19 cellular contexts compared by ENCODE assay signal in the genomic region with DNA sequence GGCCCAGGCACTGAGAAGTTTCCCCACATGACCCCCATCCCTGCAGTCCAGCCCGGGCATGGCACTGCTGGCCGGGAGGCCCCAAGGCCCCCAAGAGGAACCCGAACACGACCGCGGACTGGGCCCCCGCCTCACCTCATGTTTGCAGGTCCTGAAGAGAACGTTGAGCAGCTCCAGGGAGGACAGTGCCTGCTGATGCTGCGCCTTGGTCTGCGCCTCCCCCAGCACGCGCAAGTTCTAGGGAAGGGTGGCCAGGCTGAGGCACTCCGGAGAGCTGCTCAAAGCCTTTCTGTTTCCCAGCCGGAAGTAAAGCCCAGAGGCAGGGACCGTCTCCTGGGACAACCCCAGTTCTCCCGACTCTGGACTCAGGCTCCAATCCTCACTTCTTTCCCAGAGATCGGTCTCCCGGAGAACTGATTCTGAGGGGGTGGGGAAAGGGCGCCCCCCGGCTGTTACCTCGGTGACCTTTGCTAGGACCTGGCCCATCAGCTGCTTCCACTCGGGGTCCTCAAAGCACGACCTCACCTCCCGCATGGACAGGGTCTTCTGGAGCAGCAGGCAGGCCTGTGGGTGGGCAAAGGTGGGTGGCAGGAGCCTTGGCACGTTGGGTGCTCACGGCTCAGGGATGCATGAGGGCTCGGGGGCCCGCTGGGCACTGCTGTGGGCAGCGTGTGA. TPM values are rescaled to one million over a fixed set of nuclear protein-coding genes. Genes with fewer than 3 reads are reported as not detected.
DNase-seq lines count a peak whose midpoint lies in the region; ATAC-seq and TF ChIP-seq lines count a peak whose summit lies in the region.
"Had no signal": no experiment of that assay in that cellular context is flagged by ENCODE, and none has a peak within 500 bp of the region (broad histone marks: within the 10 kb centered on the region; RNA-seq: fewer than 3 reads in every experiment).

No MANE protein-coding gene starts in this region.

- peaks cover 53% of the 10 kb centered on the region for H3K36me3 ChIP-seq in WERI-Rb-1
- peaks cover 43 to 49% (median 44%) of the 10 kb centered on the region in 3 donors for H3K36me3 ChIP-seq in skeletal muscle tissue (ENCODE audit: control insufficient read depth in 3 of 3, insufficient read depth in 3 of 3, low read length in 3 of 3)

- H3K27ac ChIP-seq in WERI-Rb-1: no peak overlapping the region
- peak overlapping the region; percentile 64 for H3K27ac ChIP-seq in skeletal muscle tissue (ENCODE audit: low read depth, low read length)
- H3K27ac ChIP-seq: epithelial cell of prostate had no signal

- DNase-seq in WERI-Rb-1: no peak
- peak; percentile 35 for DNase-seq in left ventricle myocardium superior
- no peak for DNase-seq in activated naive CD4-positive, alpha-beta T cell treated with Interleukin-2 at 50 U/mL for 16 hours
- no peak for DNase-seq in NOMO-1 treated with DMSO at 0.1 percent for 48 hours (lab: John Stamatoyannopoulos, UW; ENCODE audit: unreplicated experiment)
- DNase-seq in activated T-cell treated with anti-CD3 and anti-CD28 coated beads, Interleukin-2, amount 50 U/mL, for 4 hours: no peak
- DNase-seq: activated CD4-positive, alpha-beta T cell treated with anti-CD3 and anti-CD28 coated beads for 48 hours; DMS153; hippocampal formation; NCI-H2081 had no signal

- ATAC-seq in left ventricle myocardium superior (no peak), GM18519 (IDR thresholded peaks at IDR 0.05; ENCODE audit: low FRiP score, unreplicated experiment) (no peak)
- no peak for ATAC-seq in activated T-cell treated with anti-CD3 and anti-CD28 coated beads, Interleukin-2, amount 50 U/mL, for 4 hours

- H3K9me3 ChIP-seq in WERI-Rb-1 (ENCODE audit: severe bottlenecking) (no peaks in the 10 kb centered on the region), skeletal muscle tissue (ENCODE audit: control insufficient read depth in 3 of 3, low read length in 3 of 3) (no peaks in the 10 kb centered on the region)

- H3K4me1 ChIP-seq in skeletal muscle tissue (ENCODE audit: control insufficient read depth in 3 of 3, insufficient read depth in 3 of 3, low read length in 3 of 3): peaks cover 29 to 53% (median 36%) of the 10 kb centered on the region in 3 donors

- H3K9ac ChIP-seq in skeletal muscle tissue (ENCODE audit: low read depth in 1 of 3, low read length in 3 of 3): peak overlapping the region in 2 of 3 donors; percentile 33 to 50

- no peak overlapping the region for H3K4me3 ChIP-seq in WERI-Rb-1 (ENCODE audit: low read depth, low read length)
- peak overlapping the region in 1 of 3 donors; percentile 35 for H3K4me3 ChIP-seq in skeletal muscle tissue (ENCODE audit: low read length in 3 of 3)

- peaks cover 20% of the 10 kb centered on the region for H3K36me3 Mint-ChIP-seq in activated T-cell treated with anti-CD3 and anti-CD28 coated beads, Interleukin-2, amount 50 U/mL, for 4 hours (ENCODE audit: insufficient read depth)
- H3K36me3 Mint-ChIP-seq: activated naive CD8-positive, alpha-beta T cell had no signal

- H3K4me3 Mint-ChIP-seq in activated T-cell treated with anti-CD3 and anti-CD28 coated beads, Interleukin-2, amount 50 U/mL, for 4 hours: no peak overlapping the region
- H3K4me3 Mint-ChIP-seq: activated naive CD8-positive, alpha-beta T cell; nephron; stimulated activated naive CD8-positive, alpha-beta T cell treated with anti-CD3 and anti-CD28 coated beads, Interleukin-15, Interleukin-2, amounts not matched to agents 100 ng/mL and 50 ng/mL, for 24 hours had no signal

- intact Hi-C loops in left ventricle myocardium superior (cut with micrococcal nuclease): no loop called here

- no peaks in the 10 kb centered on the region for H3K27me3 ChIP-seq in WERI-Rb-1 (ENCODE audit: insufficient read depth, low read depth, severe bottlenecking)
- no peaks in the 10 kb centered on the region for H3K27me3 ChIP-seq in skeletal muscle tissue (ENCODE audit: control insufficient read depth in 3 of 3, insufficient read depth in 3 of 3, low read length in 3 of 3)

- no peaks in the 10 kb centered on the region for H3K4me1 Mint-ChIP-seq in activated T-cell treated with anti-CD3 and anti-CD28 coated beads, Interleukin-2, amount 50 U/mL, for 4 hours (ENCODE audit: low read depth)
- H3K4me1 Mint-ChIP-seq: nephron had no signal

- no peaks in the 10 kb centered on the region for H3K27me3 Mint-ChIP-seq in activated T-cell treated with anti-CD3 and anti-CD28 coated beads, Interleukin-2, amount 50 U/mL, for 4 hours (ENCODE audit: low read depth)
- H3K27me3 Mint-ChIP-seq: activated naive CD8-positive, alpha-beta T cell; stimulated activated naive CD8-positive, alpha-beta T cell treated with anti-CD3 and anti-CD28 coated beads, Interleukin-15, Interleukin-2, amounts not matched to agents 100 ng/mL and 50 ng/mL, for 24 hours had no signal

- TF ChIP-seq CTCF in GM12873 (IDR thresholded peaks at IDR 0.05; ENCODE audit: insufficient read depth, low read depth, low read length, missing control alignments) (peak; percentile 15), WERI-Rb-1 (IDR thresholded peaks at IDR 0.05; ENCODE audit: low read depth, low read length) (peak; percentile 29; the same call in 1 of the 2 replicates)

- H3K9me3 Mint-ChIP-seq in activated T-cell treated with anti-CD3 and anti-CD28 coated beads, Interleukin-2, amount 50 U/mL, for 4 hours: no peaks in the 10 kb centered on the region
- H3K9me3 Mint-ChIP-seq: nephron; stimulated activated naive CD8-positive, alpha-beta T cell treated with anti-CD3 and anti-CD28 coated beads, Interleukin-15, Interleukin-2, amounts not matched to agents 100 ng/mL and 50 ng/mL, for 24 hours had no signal

RNA-seq across cellular contexts. Expression of a gene that starts 13.7 kb away (rescaled TPM):
- total RNA-seq in left ventricle myocardium superior (18.5 TPM), skeletal muscle tissue (30.3 TPM)
- 100 to 1,000 TPM; 261 to 278 (median 263) TPM for total RNA-seq in activated T-cell treated with anti-CD3 and anti-CD28 coated beads, Interleukin-2, amount 50 U/mL, for 4 hours

RNA-seq across cellular contexts. Expression of a gene that starts 18.9 kb away (rescaled TPM):
- total RNA-seq in left ventricle myocardium superior (0.22 TPM), skeletal muscle tissue (not detected)
- total RNA-seq in activated T-cell treated with anti-CD3 and anti-CD28 coated beads, Interleukin-2, amount 50 U/mL, for 4 hours: not detected
- total RNA-seq: M059J; T-helper 2 cell treated with Interferon-gamma antibody and Interleukin-4, amounts not matched to agents 100 ng/mL and 5 ng/mL, for 36 hours had no signal

RNA-seq across cellular contexts. Expression of a gene that starts 42.8 kb away (rescaled TPM):
- total RNA-seq in left ventricle myocardium superior: 12.7 TPM
- 2.6 TPM for total RNA-seq in skeletal muscle tissue
- total RNA-seq in activated T-cell treated with anti-CD3 and anti-CD28 coated beads, Interleukin-2, amount 50 U/mL, for 4 hours: under 1 TPM; 0.33 to 0.47 (median 0.46) TPM

RNA-seq across cellular contexts. Expression of a gene that starts 42.9 kb away (rescaled TPM):
- 47.4 TPM for total RNA-seq in left ventricle myocardium superior
- total RNA-seq in skeletal muscle tissue: 74.1 TPM
- not detected for total RNA-seq in activated T-cell treated with anti-CD3 and anti-CD28 coated beads, Interleukin-2, amount 50 U/mL, for 4 hours
- total RNA-seq: liver; M059J; T-helper 2 cell treated with Interferon-gamma antibody and Interleukin-4, amounts not matched to agents 100 ng/mL and 5 ng/mL, for 36 hours had no signal
